ENCODE assay signal across 10 cellular contexts in genomic region chr5:39716532-39716971, GRCh38.
DNase-seq lines count a peak whose midpoint lies in the region; ATAC-seq lines count a peak whose summit lies in the region.
"Had no signal": no experiment of that assay in that cellular context is flagged by ENCODE, and none has a peak within 500 bp of the region (broad histone marks: within the 10 kb centered on the region; RNA-seq: fewer than 3 reads in every experiment).

No MANE protein-coding gene starts in this region.

- H3K9me3 ChIP-seq in NT2/D1 (ENCODE audit: insufficient read depth, low read length) (no peaks in the 10 kb centered on the region), iPS-18a (ENCODE audit: control insufficient read depth, low read depth, low read length) (no peaks in the 10 kb centered on the region)

- H3K27me3 ChIP-seq in NT2/D1 (ENCODE audit: insufficient read depth, insufficient read length) (no peaks in the 10 kb centered on the region), iPS-18a (ENCODE audit: control insufficient read depth, insufficient read depth, low read length) (no peaks in the 10 kb centered on the region)
- H3K27me3 ChIP-seq: BLaER1 treated with 17β-estradiol and CSF1 and Interleukin-3, amounts not matched to agents 10 nM and 100 nM had no signal

- no peaks in the 10 kb centered on the region for H3K9me3 Mint-ChIP-seq in activated naive CD4-positive, alpha-beta T cell treated with anti-CD3 and anti-CD28 coated beads, Interleukin-2, amount 10 ng/mL, durations not matched to agents 7 days and 5 days
- H3K9me3 Mint-ChIP-seq in stimulated activated effector memory CD8-positive, alpha-beta T cell treated with anti-CD3 and anti-CD28 coated beads, Interleukin-12 subunit alpha, Interleukin-12 subunit beta, amount 100 ng/mL, for 72 hours: no peaks in the 10 kb centered on the region
- H3K9me3 Mint-ChIP-seq: stimulated activated naive CD8-positive, alpha-beta T cell treated with anti-CD3 and anti-CD28 coated beads, Interleukin-15, Interleukin-2, amounts not matched to agents 100 ng/mL and 50 ng/mL, for 24 hours had no signal

- H3K4me3 ChIP-seq in NT2/D1 (ENCODE audit: insufficient read length, low read depth) (no peak overlapping the region), iPS-18a (ENCODE audit: low read length) (no peak overlapping the region)
- H3K4me3 ChIP-seq: BLaER1 treated with 17β-estradiol and CSF1 and Interleukin-3, amounts not matched to agents 10 nM and 100 nM had no signal

- CTCF ChIA-PET in activated naive CD4-positive, alpha-beta T cell treated with anti-CD3 and anti-CD28 coated beads, Interleukin-2, amount 10 ng/mL, durations not matched to agents 7 days and 5 days (lab: Charles Lee): interaction anchor here (0.8 to 4.3 kb wide), 8 partner anchors 11 to 1188 kb away, joined by 3 to 13 read pairs (median 3); no protein-coding TSS in a partner anchor

- DNase-seq in NCI-H1417 (lab: John Stamatoyannopoulos, UW) (peak in 2 of 3 experiments; percentile 4 to 54), NCI-H1417 treated with DMSO at 0.1 percent for 48 hours (lab: John Stamatoyannopoulos, UW) (no peak), NT2/D1 (ENCODE audit: low read depth, low spot score) (peak; percentile 42), GM19240 (ENCODE audit: insufficient read length, low spot score) (no peak)
- peak; percentile 41 for DNase-seq in activated naive CD4-positive, alpha-beta T cell treated with anti-CD3 and anti-CD28 coated beads, Interleukin-2, amount 10 ng/mL, durations not matched to agents 7 days and 5 days
- DNase-seq in stimulated activated effector memory CD8-positive, alpha-beta T cell treated with anti-CD3 and anti-CD28 coated beads, Interleukin-12 subunit alpha, Interleukin-12 subunit beta, amount 100 ng/mL, for 72 hours (ENCODE audit: low spot score in 2 of 2): no peak

- peak overlapping the region; percentile 62 for H3K27ac ChIP-seq in iPS-18a (ENCODE audit: low read length)
- H3K27ac ChIP-seq: BLaER1 treated with 17β-estradiol and CSF1 and Interleukin-3, amounts not matched to agents 10 nM and 100 nM had no signal

- peak; percentile 73 for ATAC-seq in HG02678 (IDR thresholded peaks at IDR 0.05; ENCODE audit: unreplicated experiment)
- ATAC-seq in stimulated activated effector memory CD8-positive, alpha-beta T cell treated with anti-CD3 and anti-CD28 coated beads, Interleukin-12 subunit alpha, Interleukin-12 subunit beta, amount 100 ng/mL, for 72 hours: peak; percentile 74

- H3K4me1 ChIP-seq in NT2/D1 (ENCODE audit: insufficient read depth, insufficient read length) (no peaks in the 10 kb centered on the region), iPS-18a (ENCODE audit: control insufficient read depth, low read depth, low read length) (peaks cover 4% of the 10 kb centered on the region)

- no peak overlapping the region for H3K27ac Mint-ChIP-seq in activated naive CD4-positive, alpha-beta T cell treated with anti-CD3 and anti-CD28 coated beads, Interleukin-2, amount 10 ng/mL, durations not matched to agents 7 days and 5 days
- no peak overlapping the region for H3K27ac Mint-ChIP-seq in stimulated activated effector memory CD8-positive, alpha-beta T cell treated with anti-CD3 and anti-CD28 coated beads, Interleukin-12 subunit alpha, Interleukin-12 subunit beta, amount 100 ng/mL, for 72 hours
- H3K27ac Mint-ChIP-seq: stimulated activated naive CD8-positive, alpha-beta T cell treated with anti-CD3 and anti-CD28 coated beads, Interleukin-15, Interleukin-2, amounts not matched to agents 100 ng/mL and 50 ng/mL, for 24 hours had no signal

- H3K36me3 ChIP-seq in NT2/D1 (ENCODE audit: insufficient read depth, insufficient read length, low read length): no peaks in the 10 kb centered on the region
- H3K36me3 ChIP-seq in iPS-18a (ENCODE audit: control insufficient read depth, low read depth, low read length): no peaks in the 10 kb centered on the region
- H3K36me3 ChIP-seq: BLaER1 treated with 17β-estradiol and CSF1 and Interleukin-3, amounts not matched to agents 10 nM and 100 nM had no signal

- H3K36me3 Mint-ChIP-seq in activated naive CD4-positive, alpha-beta T cell treated with anti-CD3 and anti-CD28 coated beads, Interleukin-2, amount 10 ng/mL, durations not matched to agents 7 days and 5 days: no peaks in the 10 kb centered on the region
- H3K36me3 Mint-ChIP-seq in stimulated activated effector memory CD8-positive, alpha-beta T cell treated with anti-CD3 and anti-CD28 coated beads, Interleukin-12 subunit alpha, Interleukin-12 subunit beta, amount 100 ng/mL, for 72 hours: no peaks in the 10 kb centered on the region

- no peak overlapping the region for H3K9ac ChIP-seq in NT2/D1 (ENCODE audit: insufficient read length, low read depth)
- H3K9ac ChIP-seq in iPS-18a (ENCODE audit: low read length): peak overlapping the region; percentile 22
- H3K9ac ChIP-seq: BLaER1 treated with 17β-estradiol and CSF1 and Interleukin-3, amounts not matched to agents 10 nM and 100 nM had no signal

- no peaks in the 10 kb centered on the region for H3K27me3 Mint-ChIP-seq in activated naive CD4-positive, alpha-beta T cell treated with anti-CD3 and anti-CD28 coated beads, Interleukin-2, amount 10 ng/mL, durations not matched to agents 7 days and 5 days
- H3K27me3 Mint-ChIP-seq: stimulated activated naive CD8-positive, alpha-beta T cell treated with anti-CD3 and anti-CD28 coated beads, Interleukin-15, Interleukin-2, amounts not matched to agents 100 ng/mL and 50 ng/mL, for 24 hours had no signal

- no peaks in the 10 kb centered on the region for H3K4me1 Mint-ChIP-seq in activated naive CD4-positive, alpha-beta T cell treated with anti-CD3 and anti-CD28 coated beads, Interleukin-2, amount 10 ng/mL, durations not matched to agents 7 days and 5 days
- no peaks in the 10 kb centered on the region for H3K4me1 Mint-ChIP-seq in stimulated activated effector memory CD8-positive, alpha-beta T cell treated with anti-CD3 and anti-CD28 coated beads, Interleukin-12 subunit alpha, Interleukin-12 subunit beta, amount 100 ng/mL, for 72 hours

- no peak overlapping the region for H3K4me3 Mint-ChIP-seq in activated naive CD4-positive, alpha-beta T cell treated with anti-CD3 and anti-CD28 coated beads, Interleukin-2, amount 10 ng/mL, durations not matched to agents 7 days and 5 days
- H3K4me3 Mint-ChIP-seq in stimulated activated effector memory CD8-positive, alpha-beta T cell treated with anti-CD3 and anti-CD28 coated beads, Interleukin-12 subunit alpha, Interleukin-12 subunit beta, amount 100 ng/mL, for 72 hours: no peak overlapping the region
- H3K4me3 Mint-ChIP-seq: stimulated activated naive CD8-positive, alpha-beta T cell treated with anti-CD3 and anti-CD28 coated beads, Interleukin-15, Interleukin-2, amounts not matched to agents 100 ng/mL and 50 ng/mL, for 24 hours had no signal

Comparison
In these comparisons a context has a peak if more than half of its experiments do, and no peak if none do; other contexts are left out.
1. DNase-seq: peak in NCI-H1417 (2 of 3), NT2/D1 (single experiment) and activated naive CD4-positive, alpha-beta T cell treated with anti-CD3 and anti-CD28 coated beads, Interleukin-2, amount 10 ng/mL, durations not matched to agents 7 days and 5 days (single experiment); none in NCI-H1417 treated with DMSO at 0.1 percent for 48 hours (single experiment), stimulated activated effector memory CD8-positive, alpha-beta T cell treated with anti-CD3 and anti-CD28 coated beads, Interleukin-12 subunit alpha, Interleukin-12 subunit beta, amount 100 ng/mL, for 72 hours (0 of 2) and GM19240 (single experiment).